17 cellular contexts compared by ENCODE assay signal in genomic region chr6:132192646-132193045, GRCh38.
"Had no signal": no experiment of that assay in that cellular context is flagged by ENCODE, and none has a peak within 500 bp of the region (broad histone marks: within the 10 kb centered on the region; RNA-seq: fewer than 3 reads in every experiment).

No MANE protein-coding gene starts in this region.

- H3K27me3 ChIP-seq: cardiac muscle cell, dorsolateral prefrontal cortex, left lung, pancreas had no signal

- H3K4me3 Mint-ChIP-seq: activated naive CD8-positive, alpha-beta T cell treated with anti-CD3 and anti-CD28 coated beads, Interleukin-2, amount 50 U/mL, for 24 hours; activated T-helper 17 cell treated with anti-CD3 and anti-CD28 coated beads, Interleukin-2, amount 50 U/mL, for 72 hours; naive thymus-derived CD4-positive, alpha-beta T cell; T-helper 2 cell treated with Interferon-gamma antibody and Interleukin-4, amounts not matched to agents 5 μg/mL and 100 μg/mL, for 36 hours had no signal

- H3K36me3 Mint-ChIP-seq: naive thymus-derived CD4-positive, alpha-beta T cell had no signal

- H3K27me3 Mint-ChIP-seq: activated naive CD8-positive, alpha-beta T cell treated with anti-CD3 and anti-CD28 coated beads, Interleukin-2, amount 50 U/mL, for 24 hours; activated T-helper 17 cell treated with anti-CD3 and anti-CD28 coated beads, Interleukin-2, amount 50 U/mL, for 72 hours; naive thymus-derived CD4-positive, alpha-beta T cell had no signal

- H3K9me3 Mint-ChIP-seq: activated naive CD8-positive, alpha-beta T cell treated with anti-CD3 and anti-CD28 coated beads, Interleukin-2, amount 50 U/mL, for 24 hours; activated T-helper 17 cell treated with anti-CD3 and anti-CD28 coated beads, Interleukin-2, amount 50 U/mL, for 72 hours; naive thymus-derived CD4-positive, alpha-beta T cell; T-helper 2 cell treated with Interferon-gamma antibody and Interleukin-4, amounts not matched to agents 5 μg/mL and 100 μg/mL, for 36 hours had no signal

- H3K4me3 ChIP-seq: cardiac muscle cell, dorsolateral prefrontal cortex, left lung, mucosa of descending colon, pancreas had no signal

- ATAC-seq: activated CD4-positive, CD25-positive, alpha-beta regulatory T cell treated with anti-CD3 and anti-CD28 coated beads, Interleukin-2, amount 50 U/mL, for 24 hours; activated naive CD8-positive, alpha-beta T cell treated with anti-CD3 and anti-CD28 coated beads, Interleukin-2, amount 50 U/mL, for 24 hours; activated T-helper 17 cell treated with anti-CD3 and anti-CD28 coated beads, Interleukin-2, amount 50 U/mL, for 72 hours; left lung; mucosa of descending colon; naive thymus-derived CD4-positive, alpha-beta T cell; pancreas had no signal

- H3K9me3 ChIP-seq: left lung, mucosa of descending colon, pancreas had no signal

- H3K27ac ChIP-seq: cardiac muscle cell, dorsolateral prefrontal cortex, left lung, pancreas had no signal

- H3K27ac Mint-ChIP-seq: activated naive CD8-positive, alpha-beta T cell treated with anti-CD3 and anti-CD28 coated beads, Interleukin-2, amount 50 U/mL, for 24 hours; activated T-helper 17 cell treated with anti-CD3 and anti-CD28 coated beads, Interleukin-2, amount 50 U/mL, for 72 hours; naive thymus-derived CD4-positive, alpha-beta T cell; T-helper 2 cell treated with Interferon-gamma antibody and Interleukin-4, amounts not matched to agents 5 μg/mL and 100 μg/mL, for 36 hours had no signal

- H3K36me3 ChIP-seq: cardiac muscle cell, left lung, pancreas had no signal

- H3K4me1 Mint-ChIP-seq: activated T-helper 17 cell treated with anti-CD3 and anti-CD28 coated beads, Interleukin-2, amount 50 U/mL, for 72 hours; naive thymus-derived CD4-positive, alpha-beta T cell had no signal

- H3K4me1 ChIP-seq: left lung, pancreas had no signal

- DNase-seq: activated CD4-positive, alpha-beta T cell treated with anti-CD3 and anti-CD28 coated beads, Interleukin-2, amount 50 U/mL, for 1 hour; activated naive CD4-positive, alpha-beta T cell treated with Interleukin-2 at 50 U/mL for 16 hours; activated naive CD8-positive, alpha-beta T cell treated with anti-CD3 and anti-CD28 coated beads, Interleukin-2, amount 50 U/mL, for 24 hours; activated T-cell treated with anti-CD3 and anti-CD28 coated beads for 4 hours; dorsolateral prefrontal cortex; hippocampal formation; left lung; mucosa of descending colon; naive thymus-derived CD4-positive, alpha-beta T cell; pancreas; stimulated activated CD4-positive, alpha-beta T cell treated with anti-CD3 and anti-CD28 coated beads, Interleukin-2, amount 100 ng/mL, for 48 hours; stimulated activated naive CD4-positive, alpha-beta T cell; trophoblast cell had no signal
